Comparison of ENCODE assay signal across 10 cellular contexts in the genomic region with DNA sequence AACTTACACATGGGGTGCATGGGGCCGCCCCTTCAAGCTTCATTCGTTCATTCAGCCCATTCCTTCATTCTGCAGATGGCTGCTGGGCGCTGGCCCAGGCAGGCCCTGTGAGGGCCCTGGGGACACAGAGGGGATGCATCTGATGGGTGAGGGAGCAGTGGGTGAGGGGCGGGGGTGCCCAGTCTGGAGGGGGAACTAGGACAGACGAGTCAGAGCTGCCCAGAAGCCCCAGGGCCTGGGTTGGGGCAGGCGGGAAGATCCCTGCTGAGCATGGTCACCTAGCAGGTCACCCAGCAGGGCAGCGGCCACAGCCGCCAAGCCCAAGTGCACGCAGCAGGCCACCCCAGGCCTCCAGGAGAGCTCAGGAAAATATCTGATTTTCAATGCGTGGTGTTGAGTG. TPM values are rescaled to one million over a fixed set of nuclear protein-coding genes. Genes with fewer than 3 reads are reported as not detected.
DNase-seq lines count a peak whose midpoint lies in the region; ATAC-seq and TF ChIP-seq lines count a peak whose summit lies in the region.
"Had no signal": no experiment of that assay in that cellular context is flagged by ENCODE, and none has a peak within 500 bp of the region (broad histone marks: within the 10 kb centered on the region; RNA-seq: fewer than 3 reads in every experiment).

No MANE protein-coding gene starts in this region.

- no peak overlapping the region for H3K9ac ChIP-seq in MM.1S (ENCODE audit: low read length)

- intact Hi-C loops in tibial artery (cut with DNase I; ENCODE audit: low total_unique reads), result loop anchor here (10.0 kb wide), 1 partner anchor 48 kb away; no protein-coding TSS in a partner anchor

- H3K4me1 ChIP-seq in ectodermal cell (ENCODE audit: control insufficient read depth, insufficient read depth, low read length) (peaks cover 55% of the 10 kb centered on the region), mesodermal cell (ENCODE audit: control insufficient read depth, insufficient read depth, low read length, poor library complexity, severe bottlenecking) (peaks cover 31% of the 10 kb centered on the region), tibial artery (peaks cover 0 to 82% (median 72%) of the 10 kb centered on the region in 4 donors), MM.1S (ENCODE audit: low read length) (no peaks in the 10 kb centered on the region)

- ATAC-seq in GM21526 (IDR thresholded peaks at IDR 0.05; ENCODE audit: low FRiP score, unreplicated experiment), result no peak

- no peak overlapping the region for H2AFZ ChIP-seq in MM.1S (ENCODE audit: low read length)

- H3K27ac ChIP-seq in ectodermal cell (ENCODE audit: insufficient read depth, low read depth, low read length, poor library complexity, severe bottlenecking), result peak overlapping the region; percentile 98
- H3K27ac ChIP-seq in mesodermal cell (ENCODE audit: low read depth, low read length, severe bottlenecking), result peak overlapping the region; percentile 79
- H3K27ac ChIP-seq in tibial artery, result peak overlapping the region; percentile 83 to 86
- no peak overlapping the region for H3K27ac ChIP-seq in MM.1S (ENCODE audit: low read length)
- H3K27ac ChIP-seq: neutrophil had no signal

- H3K79me2 ChIP-seq in MM.1S (ENCODE audit: low read length), result no peaks in the 10 kb centered on the region

- no peaks in the 10 kb centered on the region for H4K20me1 ChIP-seq in MM.1S (ENCODE audit: insufficient read depth, low read length)

- H3K36me3 ChIP-seq in ectodermal cell (ENCODE audit: control insufficient read depth, insufficient read depth, low read length) (no peaks in the 10 kb centered on the region), mesodermal cell (ENCODE audit: control insufficient read depth, insufficient read depth, low read length) (no peaks in the 10 kb centered on the region), tibial artery (no peaks in the 10 kb centered on the region), MM.1S (replicated peaks; ENCODE audit: insufficient read depth, low read length) (no peaks in the 10 kb centered on the region)
- H3K36me3 ChIP-seq: neutrophil had no signal

- TF ChIP-seq CTCF in tibial artery (IDR thresholded peaks at IDR 0.05) (no peak), MM.1S (IDR thresholded peaks at IDR 0.05; ENCODE audit: low read length) (no peak)

- WGBS in ectodermal cell, 2 experiments, result 52 to 58% methylated on average over 10 of the region's 10 CpGs
- 80 to 90% methylated on average over 6 to 9 of the region's 10 CpGs for WGBS in mesodermal cell (ENCODE audit: insufficient coverage in 2 of 2), 2 experiments

- H3F3A ChIP-seq in MM.1S (ENCODE audit: insufficient read depth, low read length), result no peaks in the 10 kb centered on the region

- H3K4me2 ChIP-seq in MM.1S (ENCODE audit: low read depth, low read length), result no peak overlapping the region

- DNase-seq in NCI-H146 (lab: John Stamatoyannopoulos, UW), result peak; percentile 81
- no peak for DNase-seq in tibial artery
- no peak for DNase-seq in MM.1S
- DNase-seq in activated naive CD4-positive, alpha-beta T cell treated with Interleukin-2 at 50 U/mL for 16 hours, result no peak
- DNase-seq: NCI-H1694, T-helper 2 cell had no signal

- H3K27me3 ChIP-seq in ectodermal cell (ENCODE audit: control insufficient read depth, insufficient read depth, low read length, poor library complexity, severe bottlenecking) (no peaks in the 10 kb centered on the region), tibial artery (no peaks in the 10 kb centered on the region), MM.1S (replicated peaks; ENCODE audit: insufficient read depth, low read length) (no peaks in the 10 kb centered on the region)

- H3K9me3 ChIP-seq in ectodermal cell (ENCODE audit: control insufficient read depth, low read length) (no peaks in the 10 kb centered on the region), mesodermal cell (ENCODE audit: control insufficient read depth, low read length) (no peaks in the 10 kb centered on the region), tibial artery (no peaks in the 10 kb centered on the region), MM.1S (replicated peaks; ENCODE audit: insufficient read depth, low read length) (no peaks in the 10 kb centered on the region)
- H3K9me3 ChIP-seq: neutrophil had no signal

- H3K9me2 ChIP-seq in MM.1S (replicated peaks; ENCODE audit: insufficient read depth, low read length), result no peaks in the 10 kb centered on the region

- no peak overlapping the region for H3K4me3 ChIP-seq in ectodermal cell (ENCODE audit: insufficient read depth, low read depth, low read length)
- no peak overlapping the region for H3K4me3 ChIP-seq in mesodermal cell (ENCODE audit: extremely low read depth, insufficient read depth, low read length, poor library complexity, severe bottlenecking)
- no peak overlapping the region for H3K4me3 ChIP-seq in tibial artery
- H3K4me3 ChIP-seq in MM.1S (ENCODE audit: low read length), result no peak overlapping the region

RNA-seq across cellular contexts. Expression of a gene that starts 14.1 kb away (rescaled TPM):
- polyA plus RNA-seq in ectodermal cell (2013, experiment 1 of 4), result 4.6 TPM
- 4.4 TPM for polyA plus RNA-seq in ectodermal cell (2013, experiment 2 of 4)
- polyA plus RNA-seq in ectodermal cell (2013, experiment 3 of 4), result 3.9 TPM
- 3.8 TPM for polyA plus RNA-seq in ectodermal cell (2013, experiment 4 of 4)
- 2.3 TPM for polyA plus RNA-seq in mesodermal cell (2013, experiment 1 of 2)
- 1.8 TPM for polyA plus RNA-seq in mesodermal cell (2013, experiment 2 of 2)

RNA-seq across cellular contexts. Expression of a gene that starts 19.3 kb away (rescaled TPM):
- 28.7 TPM for polyA plus RNA-seq in ectodermal cell (2013, experiment 1 of 4)
- polyA plus RNA-seq in ectodermal cell (2013, experiment 2 of 4), result 26.9 TPM
- 18.3 TPM for polyA plus RNA-seq in ectodermal cell (2013, experiment 3 of 4)
- 21.0 TPM for polyA plus RNA-seq in ectodermal cell (2013, experiment 4 of 4)
- polyA plus RNA-seq in mesodermal cell (2013, experiment 1 of 2), result 15.7 TPM
- polyA plus RNA-seq in mesodermal cell (2013, experiment 2 of 2), result 15.4 TPM

RNA-seq across cellular contexts. Expression of a gene that starts 19.6 kb away (rescaled TPM):
- 28.8 TPM for polyA plus RNA-seq in ectodermal cell (2013, experiment 1 of 4)
- 32.2 TPM for polyA plus RNA-seq in ectodermal cell (2013, experiment 2 of 4)
- polyA plus RNA-seq in ectodermal cell (2013, experiment 3 of 4), result 31.8 TPM
- 51.8 TPM for polyA plus RNA-seq in ectodermal cell (2013, experiment 4 of 4)
- 50.2 TPM for polyA plus RNA-seq in mesodermal cell (2013, experiment 1 of 2)
- 49.6 TPM for polyA plus RNA-seq in mesodermal cell (2013, experiment 2 of 2)

RNA-seq across cellular contexts. Expression of a gene that starts 20.5 kb away (rescaled TPM):
- 293 TPM for polyA plus RNA-seq in ectodermal cell (2013, experiment 1 of 4)
- 253 TPM for polyA plus RNA-seq in ectodermal cell (2013, experiment 2 of 4)
- polyA plus RNA-seq in ectodermal cell (2013, experiment 3 of 4), result 281 TPM
- polyA plus RNA-seq in ectodermal cell (2013, experiment 4 of 4), result 303 TPM
- polyA plus RNA-seq in mesodermal cell (2013, experiment 1 of 2), result 142 TPM
- polyA plus RNA-seq in mesodermal cell (2013, experiment 2 of 2), result 134 TPM
